19 cellular contexts compared by ENCODE assay signal in genomic region chr9:123832858-123833257, GRCh38.
"Had no signal": no experiment of that assay in that cellular context is flagged by ENCODE, and none has a peak within 500 bp of the region (broad histone marks: within the 10 kb centered on the region; RNA-seq: fewer than 3 reads in every experiment).

No MANE protein-coding gene starts in this region.

- H3K27me3 ChIP-seq: colonic mucosa, foreskin keratinocyte, tibial artery had no signal

- H3K27ac ChIP-seq: colonic mucosa, foreskin keratinocyte, prostate gland, tibial artery had no signal

- H3K27ac Mint-ChIP-seq: activated CD4-positive, alpha-beta T cell treated with anti-CD3 and anti-CD28 coated beads, Interleukin-2, amount 10 ng/mL, durations not matched to agents 7 days and 5 days; activated CD8-positive, alpha-beta T cell treated with anti-CD3 and anti-CD28 coated beads, Interleukin-2, amount 10 ng/mL, durations not matched to agents 7 days and 5 days had no signal

- H3K4me3 Mint-ChIP-seq: activated CD4-positive, alpha-beta T cell treated with anti-CD3 and anti-CD28 coated beads, Interleukin-2, amount 10 ng/mL, durations not matched to agents 7 days and 5 days; activated CD8-positive, alpha-beta T cell treated with anti-CD3 and anti-CD28 coated beads, Interleukin-2, amount 10 ng/mL, durations not matched to agents 7 days and 5 days; activated T-cell treated with anti-CD3 and anti-CD28 coated beads, Interleukin-2, amount 50 U/mL, for 4 hours; central memory CD8-positive, alpha-beta T cell; neural crest cell had no signal

- DNase-seq: activated CD4-positive, alpha-beta T cell treated with anti-CD3 and anti-CD28 coated beads, Interleukin-2, amount 10 ng/mL, durations not matched to agents 7 days and 5 days; activated CD8-positive, alpha-beta memory T cell treated with anti-CD3 and anti-CD28 coated beads, Interleukin-2, amount 50 U/mL, for 4 hours; activated CD8-positive, alpha-beta T cell treated with anti-CD3 and anti-CD28 coated beads, Interleukin-2, amount 10 ng/mL, durations not matched to agents 7 days and 5 days; activated effector memory CD4-positive, alpha-beta T cell treated with anti-CD3 and anti-CD28 coated beads, Interleukin-2, amount 50 U/mL, for 16 hours; activated naive CD4-positive, alpha-beta T cell treated with anti-CD3 and anti-CD28 coated beads, Interleukin-2, amount 50 U/mL, for 16 hours; activated T-cell treated with anti-CD3 and anti-CD28 coated beads, Interleukin-2, amount 50 U/mL, for 4 hours; aorta; colonic mucosa; foreskin keratinocyte; glutamatergic neuron; hypothalamus; islet precursor cell; mammary epithelial cell; stimulated activated naive CD8-positive, alpha-beta T cell treated with anti-CD3 and anti-CD28 coated beads, Interleukin-15, Interleukin-2, amounts not matched to agents 100 U/mL and 50 U/mL, for 24 hours; T1000; tibial artery had no signal

- H3K4me1 ChIP-seq: colonic mucosa, foreskin keratinocyte, prostate gland had no signal

- H3K36me3 ChIP-seq: colonic mucosa, prostate gland had no signal

- H3K9me3 ChIP-seq: colonic mucosa, prostate gland had no signal

- H3K4me3 ChIP-seq: colonic mucosa, prostate gland, tibial artery had no signal

- H3K27me3 Mint-ChIP-seq: activated CD4-positive, alpha-beta T cell treated with anti-CD3 and anti-CD28 coated beads, Interleukin-2, amount 10 ng/mL, durations not matched to agents 7 days and 5 days; central memory CD8-positive, alpha-beta T cell had no signal
